In genomic region chr4:39823193-39823592, GRCh38 we compare ENCODE assay signal across 11 cellular contexts.
DNase-seq lines count a peak whose midpoint lies in the region; ATAC-seq lines count a peak whose summit lies in the region.
"Had no signal": no experiment of that assay in that cellular context is flagged by ENCODE, and none has a peak within 500 bp of the region (broad histone marks: within the 10 kb centered on the region; RNA-seq: fewer than 3 reads in every experiment).

No MANE protein-coding gene starts in this region.

- H3K4me3 Mint-ChIP-seq in activated naive CD8-positive, alpha-beta T cell, result no peak overlapping the region
- H3K4me3 Mint-ChIP-seq in activated naive CD8-positive, alpha-beta T cell treated with anti-CD3 and anti-CD28 coated beads, Interleukin-2, amount 50 U/mL, for 24 hours, result no peak overlapping the region
- no peak overlapping the region for H3K4me3 Mint-ChIP-seq in stimulated activated naive B cell treated with anti-CD40 and anti-IgM and Interleukin-4, amounts not matched to agents 10 μg/mL and 1 μg/mL and 100 μg/mL, for 72 hours

- H3K27me3 Mint-ChIP-seq in activated naive CD8-positive, alpha-beta T cell, result no peaks in the 10 kb centered on the region
- H3K27me3 Mint-ChIP-seq in activated naive CD8-positive, alpha-beta T cell treated with anti-CD3 and anti-CD28 coated beads, Interleukin-2, amount 50 U/mL, for 24 hours, result no peaks in the 10 kb centered on the region
- no peaks in the 10 kb centered on the region for H3K27me3 Mint-ChIP-seq in stimulated activated naive B cell treated with anti-CD40 and anti-IgM and Interleukin-4, amounts not matched to agents 10 μg/mL and 1 μg/mL and 100 μg/mL, for 72 hours

- no peaks in the 10 kb centered on the region for H3K9me3 Mint-ChIP-seq in activated naive CD8-positive, alpha-beta T cell (ENCODE audit: low read depth)
- no peaks in the 10 kb centered on the region for H3K9me3 Mint-ChIP-seq in activated naive CD8-positive, alpha-beta T cell treated with anti-CD3 and anti-CD28 coated beads, Interleukin-2, amount 50 U/mL, for 24 hours
- no peaks in the 10 kb centered on the region for H3K9me3 Mint-ChIP-seq in stimulated activated naive B cell treated with anti-CD40 and anti-IgM and Interleukin-4, amounts not matched to agents 10 μg/mL and 1 μg/mL and 100 μg/mL, for 72 hours

- H3K4me1 Mint-ChIP-seq in activated naive CD8-positive, alpha-beta T cell (ENCODE audit: low read depth), result no peaks in the 10 kb centered on the region
- no peaks in the 10 kb centered on the region for H3K4me1 Mint-ChIP-seq in activated naive CD8-positive, alpha-beta T cell treated with anti-CD3 and anti-CD28 coated beads, Interleukin-2, amount 50 U/mL, for 24 hours
- no peaks in the 10 kb centered on the region for H3K4me1 Mint-ChIP-seq in stimulated activated naive B cell treated with anti-CD40 and anti-IgM and Interleukin-4, amounts not matched to agents 10 μg/mL and 1 μg/mL and 100 μg/mL, for 72 hours

- H3K36me3 Mint-ChIP-seq in activated naive CD8-positive, alpha-beta T cell, result peaks cover 5% of the 10 kb centered on the region
- peaks cover 5% of the 10 kb centered on the region for H3K36me3 Mint-ChIP-seq in activated naive CD8-positive, alpha-beta T cell treated with anti-CD3 and anti-CD28 coated beads, Interleukin-2, amount 50 U/mL, for 24 hours (ENCODE audit: low read depth)
- peaks cover 22 to 25% of the 10 kb centered on the region in 2 donors for H3K36me3 Mint-ChIP-seq in stimulated activated naive B cell treated with anti-CD40 and anti-IgM and Interleukin-4, amounts not matched to agents 10 μg/mL and 1 μg/mL and 100 μg/mL, for 72 hours

- H3K27ac Mint-ChIP-seq in activated naive CD8-positive, alpha-beta T cell, result peak overlapping the region; percentile 61
- no peak overlapping the region for H3K27ac Mint-ChIP-seq in activated naive CD8-positive, alpha-beta T cell treated with anti-CD3 and anti-CD28 coated beads, Interleukin-2, amount 50 U/mL, for 24 hours
- peak overlapping the region; percentile 51 for H3K27ac Mint-ChIP-seq in stimulated activated naive B cell treated with anti-CD40 and anti-IgM and Interleukin-4, amounts not matched to agents 10 μg/mL and 1 μg/mL and 100 μg/mL, for 72 hours

- DNase-seq in activated naive CD8-positive, alpha-beta T cell treated with anti-CD3 and anti-CD28 coated beads, Interleukin-2, amount 50 U/mL, for 24 hours, result no peak
- DNase-seq in OCI-M1 (lab: John Stamatoyannopoulos, UW) (peak; percentile 70), fibroblast of gingiva (ENCODE audit: low read depth) (peak; percentile 56), NCI-H2171 (lab: John Stamatoyannopoulos, UW) (no peak)
- no peak for DNase-seq in stimulated activated naive B cell treated with anti-CD40 and anti-IgM and Interleukin-4, amounts not matched to agents 10 μg/mL and 1 μg/mL and 100 μg/mL, for 72 hours
- no peak for DNase-seq in stimulated activated CD4-positive, alpha-beta T cell treated with anti-CD3 and anti-CD28 coated beads, Interleukin-4, amount 100 ng/mL, for 24 hours
- DNase-seq: dorsolateral prefrontal cortex, psoas muscle, WERI-Rb-1 had no signal

- no peak for ATAC-seq in activated naive CD8-positive, alpha-beta T cell treated with anti-CD3 and anti-CD28 coated beads, Interleukin-2, amount 50 U/mL, for 24 hours
- ATAC-seq in stimulated activated naive B cell treated with anti-CD40 and anti-IgM and Interleukin-4, amounts not matched to agents 10 μg/mL and 1 μg/mL and 100 μg/mL, for 72 hours (replicated peaks), result no peak
- no peak for ATAC-seq in GM21717 (IDR thresholded peaks at IDR 0.05; ENCODE audit: unreplicated experiment)

Comparison
In these comparisons a context has a peak if more than half of its experiments do, and no peak if none do; other contexts are left out.
1. DNase-seq: peak in OCI-M1 (single experiment) and fibroblast of gingiva (single experiment); none in activated naive CD8-positive, alpha-beta T cell treated with anti-CD3 and anti-CD28 coated beads, Interleukin-2, amount 50 U/mL, for 24 hours (single experiment), stimulated activated naive B cell treated with anti-CD40 and anti-IgM and Interleukin-4, amounts not matched to agents 10 μg/mL and 1 μg/mL and 100 μg/mL, for 72 hours (single experiment), NCI-H2171 (single experiment) and stimulated activated CD4-positive, alpha-beta T cell treated with anti-CD3 and anti-CD28 coated beads, Interleukin-4, amount 100 ng/mL, for 24 hours (single experiment).